ENCODE assay signal across 33 cellular contexts in the genomic region with DNA sequence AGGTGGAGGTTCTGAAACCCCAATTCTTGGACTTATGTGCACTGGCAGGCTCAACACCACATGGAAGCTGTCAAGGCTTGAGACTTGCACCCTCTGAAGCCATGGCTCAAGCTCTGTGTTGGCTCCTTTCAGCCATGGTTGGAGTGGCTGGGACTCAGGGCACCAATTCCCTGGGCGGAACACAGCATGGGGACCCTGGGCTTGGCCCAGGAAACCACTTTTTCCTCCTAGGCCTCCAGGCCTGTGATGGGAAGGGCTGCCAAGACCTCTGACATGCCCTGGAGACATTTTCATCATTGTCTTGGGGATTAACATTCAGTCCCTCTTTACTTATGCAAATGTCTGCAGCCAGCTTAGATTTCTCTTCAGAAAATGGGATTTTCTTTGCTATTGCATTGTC. TPM values are rescaled to one million over a fixed set of nuclear protein-coding genes. Genes with fewer than 3 reads are reported as not detected.
"Had no signal": no experiment of that assay in that cellular context is flagged by ENCODE, and none has a peak within 500 bp of the region (broad histone marks: within the 10 kb centered on the region; RNA-seq: fewer than 3 reads in every experiment).

No MANE protein-coding gene starts in this region.

- H3K27me3 ChIP-seq: stomach, suprapubic skin, testis, thyroid gland, tibial artery, tibial nerve, transverse colon, upper lobe of left lung, upper lobe of right lung, uterus, vagina had no signal

- H3K36me3 ChIP-seq: suprapubic skin, thyroid gland, transverse colon, upper lobe of left lung, upper lobe of right lung, uterus, vagina had no signal

- DNase-seq: stimulated activated CD4-positive, alpha-beta T cell treated with anti-CD3 and anti-CD28 coated beads, Interleukin-2, amount 100 ng/mL, for 48 hours; stimulated activated CD4-positive, alpha-beta T cell treated with anti-CD3 and anti-CD28 coated beads, Interleukin-4, amount 100 ng/mL, for 1 hour; stimulated activated CD4-positive, alpha-beta T cell treated with anti-CD3 and anti-CD28 coated beads, Interleukin-4, amount 100 ng/mL, for 24 hours; stimulated activated CD4-positive, alpha-beta T cell treated with anti-CD3 and anti-CD28 coated beads, Interleukin-4, amount 100 ng/mL, for 4 hours; stimulated activated CD8-positive, alpha-beta memory T cell treated with anti-CD3 and anti-CD28 coated beads, Interleukin-4, amount 100 ng/mL, for 48 hours; stimulated activated naive B cell treated with anti-CD40 and anti-IgM and Interleukin-4, amounts not matched to agents 10 μg/mL and 1 μg/mL and 100 μg/mL, for 72 hours; stimulated activated naive CD4-positive, alpha-beta T cell; stimulated activated naive CD4-positive, alpha-beta T cell treated with Interleukin-2 at 50 U/mL for 16 hours; stimulated activated naive CD8-positive, alpha-beta T cell treated with anti-CD3 and anti-CD28 coated beads, Interleukin-15, amount 100 ng/mL, for 72 hours; stimulated activated naive CD8-positive, alpha-beta T cell treated with anti-CD3 and anti-CD28 coated beads, Interleukin-15, Interleukin-2, amounts not matched to agents 100 U/mL and 50 U/mL, for 24 hours; stomach; substantia nigra; testis; thyroid gland; tibial artery; transverse colon; trophoblast cell; upper lobe of left lung; upper lobe of right lung; uterus had no signal

- H3K27ac ChIP-seq: stomach, suprapubic skin, testis, thoracic aorta, thyroid gland, tibial artery, tibial nerve, transverse colon, upper lobe of left lung, upper lobe of right lung, uterus, vagina had no signal

- H3K36me3 Mint-ChIP-seq: stimulated activated effector memory CD8-positive, alpha-beta T cell treated with anti-CD3 and anti-CD28 coated beads, Interleukin-12 subunit alpha, Interleukin-12 subunit beta, amount 100 ng/mL, for 72 hours had no signal

- H3K27me3 Mint-ChIP-seq: stimulated activated memory B cell treated with anti-CD40 and anti-IgM and Interleukin-4, amounts not matched to agents 10 μg/mL and 1 μg/mL and 100 μg/mL, for 72 hours; type B pancreatic cell had no signal

- H3K9me3 ChIP-seq: suprapubic skin, testis, thoracic aorta, thyroid gland, tibial artery, tibial nerve, transverse colon, upper lobe of left lung, upper lobe of right lung, uterus, vagina had no signal

- H3K4me1 ChIP-seq: suprapubic skin, testis, tibial nerve, upper lobe of left lung, upper lobe of right lung, uterus, vagina had no signal

- H3K27ac Mint-ChIP-seq: stimulated activated memory B cell treated with anti-CD40 and anti-IgM and Interleukin-4, amounts not matched to agents 10 μg/mL and 1 μg/mL and 100 μg/mL, for 72 hours; stimulated activated naive B cell treated with anti-CD40 and anti-IgM and Interleukin-4, amounts not matched to agents 10 μg/mL and 1 μg/mL and 100 μg/mL, for 72 hours; stimulated activated naive CD8-positive, alpha-beta T cell treated with anti-CD3 and anti-CD28 coated beads, Interleukin-15, amount 100 ng/mL, for 72 hours; stimulated activated naive CD8-positive, alpha-beta T cell treated with anti-CD3 and anti-CD28 coated beads, Interleukin-15, Interleukin-2, amounts not matched to agents 100 ng/mL and 50 ng/mL, for 24 hours; type B pancreatic cell had no signal

- H3K4me3 ChIP-seq: stomach, suprapubic skin, testis, thoracic aorta, thyroid gland, tibial artery, tibial nerve, transverse colon, upper lobe of left lung, upper lobe of right lung, uterus, vagina had no signal

- H3K4me3 Mint-ChIP-seq: stimulated activated effector memory CD8-positive, alpha-beta T cell treated with anti-CD3 and anti-CD28 coated beads, Interleukin-12 subunit alpha, Interleukin-12 subunit beta, amount 100 ng/mL, for 72 hours; stimulated activated memory B cell treated with anti-CD40 and anti-IgM and Interleukin-4, amounts not matched to agents 10 μg/mL and 1 μg/mL and 100 μg/mL, for 72 hours; stimulated activated naive B cell treated with anti-CD40 and anti-IgM and Interleukin-4, amounts not matched to agents 10 μg/mL and 1 μg/mL and 100 μg/mL, for 72 hours; stimulated activated naive CD8-positive, alpha-beta T cell treated with anti-CD3 and anti-CD28 coated beads, Interleukin-15, amount 100 ng/mL, for 72 hours; stimulated activated naive CD8-positive, alpha-beta T cell treated with anti-CD3 and anti-CD28 coated beads, Interleukin-15, Interleukin-2, amounts not matched to agents 100 ng/mL and 50 ng/mL, for 24 hours; type B pancreatic cell had no signal

- H3K9me3 Mint-ChIP-seq: stimulated activated effector memory CD8-positive, alpha-beta T cell treated with anti-CD3 and anti-CD28 coated beads, Interleukin-12 subunit alpha, Interleukin-12 subunit beta, amount 100 ng/mL, for 72 hours; stimulated activated memory B cell treated with anti-CD40 and anti-IgM and Interleukin-4, amounts not matched to agents 10 μg/mL and 1 μg/mL and 100 μg/mL, for 72 hours; type B pancreatic cell had no signal

- H3K4me1 Mint-ChIP-seq: stimulated activated effector memory CD8-positive, alpha-beta T cell treated with anti-CD3 and anti-CD28 coated beads, Interleukin-12 subunit alpha, Interleukin-12 subunit beta, amount 100 ng/mL, for 72 hours; stimulated activated memory B cell treated with anti-CD40 and anti-IgM and Interleukin-4, amounts not matched to agents 10 μg/mL and 1 μg/mL and 100 μg/mL, for 72 hours; stimulated activated naive B cell treated with anti-CD40 and anti-IgM and Interleukin-4, amounts not matched to agents 10 μg/mL and 1 μg/mL and 100 μg/mL, for 72 hours; stimulated activated naive CD8-positive, alpha-beta T cell treated with anti-CD3 and anti-CD28 coated beads, Interleukin-15, amount 100 ng/mL, for 72 hours had no signal

- ATAC-seq: stimulated activated effector memory CD8-positive, alpha-beta T cell treated with anti-CD3 and anti-CD28 coated beads, Interleukin-12 subunit alpha, Interleukin-12 subunit beta, amount 100 ng/mL, for 72 hours; stimulated activated memory B cell treated with anti-CD40 and anti-IgM and Interleukin-4, amounts not matched to agents 10 μg/mL and 1 μg/mL and 100 μg/mL, for 72 hours; stimulated activated naive B cell treated with anti-CD40 and anti-IgM and Interleukin-4, amounts not matched to agents 10 μg/mL and 1 μg/mL and 100 μg/mL, for 72 hours; stimulated activated naive CD8-positive, alpha-beta T cell treated with anti-CD3 and anti-CD28 coated beads, Interleukin-15, amount 100 ng/mL, for 72 hours; stimulated activated naive CD8-positive, alpha-beta T cell treated with anti-CD3 and anti-CD28 coated beads, Interleukin-15, Interleukin-2, amounts not matched to agents 100 U/mL and 50 U/mL, for 24 hours; upper lobe of right lung had no signal

RNA-seq across cellular contexts. Expression of gene CLDN20, which starts 26.2 kb away (rescaled TPM):
- total RNA-seq: stomach, subcutaneous adipose tissue, suprapubic skin, temporal lobe, testis, thoracic aorta, thyroid gland, transverse colon, upper lobe of left lung, upper lobe of right lung, ureter, urinary bladder, vagina had no signal
- polyA plus RNA-seq: stomach, thymus had no signal
